23 cellular contexts compared by ENCODE assay signal in genomic region chr7:50697686-50698085, GRCh38.
DNase-seq lines count a peak whose midpoint lies in the region; ATAC-seq and TF ChIP-seq lines count a peak whose summit lies in the region.
"Had no signal": no experiment of that assay in that cellular context is flagged by ENCODE, and none has a peak within 500 bp of the region (broad histone marks: within the 10 kb centered on the region; RNA-seq: fewer than 3 reads in every experiment).

No MANE protein-coding gene starts in this region.

- H3K36me3 ChIP-seq in fibroblast of lung (ENCODE audit: control insufficient read depth, insufficient read depth, low read length) (no peaks in the 10 kb centered on the region), mucosa of rectum (ENCODE audit: control insufficient read depth in 2 of 2, insufficient read depth in 2 of 2, low read length in 2 of 2) (no peaks in the 10 kb centered on the region)
- H3K36me3 ChIP-seq: SJCRH30 had no signal

- H3K27ac ChIP-seq in VCaP (peak overlapping the region; percentile 73), fibroblast of lung (ENCODE audit: insufficient read depth, low read length) (no peak overlapping the region), mucosa of rectum (ENCODE audit: low read depth in 2 of 2, low read length in 2 of 2) (peak overlapping the region; percentile 6 to 19), temporal lobe (ENCODE audit: low read depth, low read length) (peak overlapping the region; percentile 72)
- H3K27ac ChIP-seq: SJCRH30 had no signal

- ATAC-seq in GM21528 (IDR thresholded peaks at IDR 0.05; ENCODE audit: low FRiP score, unreplicated experiment): no peak
- ATAC-seq in GM19397 (IDR thresholded peaks at IDR 0.05; ENCODE audit: unreplicated experiment): no peak
- ATAC-seq: activated naive CD4-positive, alpha-beta T cell treated with anti-CD3 and anti-CD28 coated beads, Interleukin-2, amount 50 U/mL, for 72 hours had no signal

- H3K4me2 ChIP-seq in fibroblast of lung (ENCODE audit: extremely low read depth, insufficient read depth, low read length): peak overlapping the region; percentile 17
- H3K4me2 ChIP-seq: smooth muscle cell had no signal

- H3K9ac ChIP-seq in fibroblast of lung (ENCODE audit: insufficient read depth, low read length) (no peak overlapping the region), mucosa of rectum (ENCODE audit: low read depth in 1 of 2, low read length in 2 of 2) (no peak overlapping the region)

- no peak overlapping the region for H3K4me3 ChIP-seq in fibroblast of lung (replicated peaks in 1 of 4; ENCODE audit: control extremely low read depth in 1 of 4, insufficient read depth in 1 of 4, low read depth in 3 of 4, low read length in 4 of 4)
- no peak overlapping the region for H3K4me3 ChIP-seq in mucosa of rectum (ENCODE audit: low read length in 2 of 2)
- H3K4me3 ChIP-seq: SJCRH30, smooth muscle cell, tibial nerve had no signal

- H3K9me3 ChIP-seq in fibroblast of lung (ENCODE audit: control insufficient read depth, insufficient read depth, low read depth, low read length) (no peaks in the 10 kb centered on the region), mucosa of rectum (ENCODE audit: control insufficient read depth in 2 of 2, low read length in 2 of 2) (no peaks in the 10 kb centered on the region)
- H3K9me3 ChIP-seq: SJCRH30, tibial nerve had no signal

- H3K27me3 ChIP-seq in fibroblast of lung (ENCODE audit: control insufficient read depth, insufficient read depth, low read length) (no peaks in the 10 kb centered on the region), mucosa of rectum (ENCODE audit: control insufficient read depth in 2 of 2, insufficient read depth in 2 of 2, low read length in 2 of 2) (no peaks in the 10 kb centered on the region)
- H3K27me3 ChIP-seq: tibial nerve had no signal

- DNase-seq in fibroblast of lung (ENCODE audit: low read depth in 2 of 2): no peak
- no peak for DNase-seq in NCI-H226
- DNase-seq in activated CD4-positive, alpha-beta T cell treated with anti-CD3 and anti-CD28 coated beads, Interleukin-2, amount 50 U/mL, for 48 hours: no peak
- DNase-seq: activated CD4-positive, alpha-beta T cell treated with anti-CD3 and anti-CD28 coated beads for 4 hours; activated CD8-positive, alpha-beta memory T cell treated with anti-CD3 and anti-CD28 coated beads for 24 hours; activated T-cell treated with anti-CD3 and anti-CD28 coated beads for 4 hours; CD8-positive, alpha-beta memory T cell; islet precursor cell; naive thymus-derived CD8-positive, alpha-beta T cell; NCI-H146; NCI-H2107; NCI-H774; SJCRH30; SW 1271; T-helper 9 cell had no signal

- no peaks in the 10 kb centered on the region for H4K20me1 ChIP-seq in fibroblast of lung (ENCODE audit: control insufficient read depth, extremely low read depth, insufficient read depth, low read length)

- H3K79me2 ChIP-seq in fibroblast of lung (ENCODE audit: control insufficient read depth, insufficient read depth, low read length): no peaks in the 10 kb centered on the region

- TF ChIP-seq CTCF in VCaP (conservative IDR thresholded peaks at IDR 0.05) (no peak), fibroblast of lung (conservative IDR thresholded peaks at IDR 0.05 in 1 of 2, IDR thresholded peaks at IDR 0.05 in 1 of 2; ENCODE audit: low read depth in 1 of 2, low read length in 2 of 2) (no peak)

- H2AFZ ChIP-seq in fibroblast of lung (ENCODE audit: low read length): no peak overlapping the region

- H3K4me1 ChIP-seq in fibroblast of lung (ENCODE audit: control insufficient read depth, extremely low read depth, insufficient read depth, low read length) (no peaks in the 10 kb centered on the region), mucosa of rectum (ENCODE audit: control insufficient read depth in 2 of 2, insufficient read depth in 2 of 2, low read length in 2 of 2) (no peaks in the 10 kb centered on the region)
- H3K4me1 ChIP-seq: SJCRH30 had no signal
